ENCODE assay signal across 14 cellular contexts in genomic region chr12:95674631-95675030, GRCh38.
DNase-seq lines count a peak whose midpoint lies in the region; ATAC-seq, FAIRE-seq and TF ChIP-seq lines count a peak whose summit lies in the region.
"Had no signal": no experiment of that assay in that cellular context is flagged by ENCODE, and none has a peak within 500 bp of the region (broad histone marks: within the 10 kb centered on the region; RNA-seq: fewer than 3 reads in every experiment).

No MANE protein-coding gene starts in this region.

- no peak for DNase-seq in D721Med (ENCODE audit: insufficient read length, low spot score)
- peak; percentile 18 for DNase-seq in NCI-H146 treated with DMSO at 0.1 percent for 48 hours (lab: John Stamatoyannopoulos, UW; ENCODE audit: unreplicated experiment)
- peak; percentile 3 for DNase-seq in RPMI7951 (ENCODE audit: low read depth)
- DNase-seq in left ventricle myocardium inferior: no peak
- no peak for DNase-seq in T-helper 1 cell
- no peak for DNase-seq in HuH-7 (ENCODE audit: low spot score)
- DNase-seq in GF-D8 (lab: John Stamatoyannopoulos, UW): no peak
- DNase-seq: cortex of kidney; H9; immature natural killer cell; stimulated activated naive CD4-positive, alpha-beta T cell had no signal

- H3K4me3 ChIP-seq in left ventricle myocardium inferior: no peak overlapping the region
- H3K4me3 ChIP-seq: BLaER1 treated with 17β-estradiol and CSF1 and Interleukin-3, amounts not matched to agents 10 nM and 100 nM had no signal

- H3K27me3 ChIP-seq in left ventricle myocardium inferior (ENCODE audit: low read depth): no peaks in the 10 kb centered on the region
- H3K27me3 ChIP-seq: BLaER1 treated with 17β-estradiol and CSF1 and Interleukin-3, amounts not matched to agents 10 nM and 100 nM had no signal

- H3K36me3 ChIP-seq in left ventricle myocardium inferior: peaks cover 33% of the 10 kb centered on the region
- H3K36me3 ChIP-seq: BLaER1 treated with 17β-estradiol and CSF1 and Interleukin-3, amounts not matched to agents 10 nM and 100 nM had no signal

- peak overlapping the region; percentile 33 for H3K27ac ChIP-seq in left ventricle myocardium inferior (replicated peaks)
- H3K27ac ChIP-seq: BLaER1 treated with 17β-estradiol and CSF1 and Interleukin-3, amounts not matched to agents 10 nM and 100 nM had no signal

- peaks cover 11% of the 10 kb centered on the region for H3K9me3 ChIP-seq in left ventricle myocardium inferior (replicated peaks)

- intact Hi-C loops in left ventricle myocardium inferior (cut with micrococcal nuclease): no loop called here

- H3K4me1 ChIP-seq in left ventricle myocardium inferior: peaks cover 37% of the 10 kb centered on the region

- peak; percentile 46 for FAIRE-seq in D721Med (lab: Jason Lieb, UNC)

- no peak for ATAC-seq in GM18517 (IDR thresholded peaks at IDR 0.05; ENCODE audit: unreplicated experiment)
- ATAC-seq: sciatic nerve had no signal

- TF ChIP-seq CTCF in D721Med (IDR thresholded peaks at IDR 0.05; ENCODE audit: insufficient read depth, missing control alignments) (no peak), left ventricle myocardium inferior (IDR thresholded peaks at IDR 0.05; ENCODE audit: borderline replicate concordance) (no peak)

Comparison
In these comparisons a context has a peak if more than half of its experiments do, and no peak if none do; other contexts are left out.
1. DNase-seq: peak in NCI-H146 treated with DMSO at 0.1 percent for 48 hours (single experiment) and RPMI7951 (single experiment); none in D721Med (single experiment), left ventricle myocardium inferior (single experiment), T-helper 1 cell (0 of 5), HuH-7 (single experiment) and GF-D8 (single experiment).